In genomic region chr19:44334639-44335038, GRCh38 we compare ENCODE assay signal across 12 cellular contexts. TPM values are rescaled to one million over a fixed set of nuclear protein-coding genes. Genes with fewer than 3 reads are reported as not detected.
A peak's percentile ranks its signal among the peaks of the same experiment; 100 is the strongest.
DNase-seq lines count a peak whose midpoint lies in the region; ATAC-seq, FAIRE-seq and TF ChIP-seq lines count a peak whose summit lies in the region.
"Not testable (repeated sequence)": the region's sequence is repeated elsewhere in the genome, so short reads cannot be mapped to it uniquely, and the experiment has no call there.
"Had no signal": no experiment of that assay in that cellular context is flagged by ENCODE, and none has a peak within 500 bp of the region (broad histone marks: within the 10 kb centered on the region; RNA-seq: fewer than 3 reads in every experiment).

No MANE protein-coding gene starts in this region.

- TF ChIP-seq POLR2A in A549 (IDR thresholded peaks at IDR 0.05; ENCODE audit: low read length); K562 (conservative IDR thresholded peaks at IDR 0.05); HepG2 (IDR thresholded peaks at IDR 0.05; ENCODE audit: insufficient read depth in 1 of 2, low read depth in 2 of 2, low read length in 2 of 2): not testable (repeated sequence)

- 54% methylated on average over 3 of the region's 3 CpGs for WGBS in A549 (ENCODE audit: missing lambda C conversion rate)
- 3% methylated on average over 3 of the region's 3 CpGs for WGBS in K562 (ENCODE audit: insufficient coverage, low coverage, missing lambda C conversion rate)
- 78% methylated on average over 2 of the region's 3 CpGs for WGBS in HepG2 (ENCODE audit: low lambda C conversion rate)

- not testable (repeated sequence) for H2AFZ ChIP-seq in OCI-LY7 (ENCODE audit: low read length); K562 (ENCODE audit: low read depth, low read length); HepG2 (ENCODE audit: low read length)

- not testable (repeated sequence) for H3K27ac ChIP-seq in A549; BLaER1 treated with 17β-estradiol and CSF1 and Interleukin-3, amounts not matched to agents 10 nM and 100 nM; OCI-LY7 (ENCODE audit: low read depth, low read length, poor library complexity, severe bottlenecking); K562 (ENCODE audit: extremely low read depth, low read depth, low read length); HepG2 (ENCODE audit: extremely low read length, insufficient read depth, low read length); subcutaneous abdominal adipose tissue (ENCODE audit: low read depth, low read length)

- ATAC-seq in A549, K562, HepG2: not testable (repeated sequence)

- H3K9me3 ChIP-seq in A549 = peaks cover 90% of the 10 kb centered on the region
- H3K9me3 ChIP-seq in BLaER1 treated with 17β-estradiol and CSF1 and Interleukin-3, amounts not matched to agents 10 nM and 100 nM (replicated peaks in 1 of 11) = peaks cover 80 to 95% (median 86%) of the 10 kb centered on the region in 11 experiments
- not testable (repeated sequence) for H3K9me3 ChIP-seq in OCI-LY7 (ENCODE audit: low read length); K562 (replicated peaks; ENCODE audit: control insufficient read depth, insufficient read depth, low read depth, low read length)
- peaks cover 64% of the 10 kb centered on the region for H3K9me3 ChIP-seq in HepG2 (ENCODE audit: low read length)
- H3K9me3 ChIP-seq in subcutaneous abdominal adipose tissue (ENCODE audit: control insufficient read depth in 5 of 5, low read length in 5 of 5) = peaks cover 24 to 53% (median 44%) of the 10 kb centered on the region in 5 donors

- not testable (repeated sequence) for H3K4me2 ChIP-seq in A549; BLaER1 treated with 17β-estradiol and CSF1 and Interleukin-3, amounts not matched to agents 10 nM and 100 nM; OCI-LY7 (ENCODE audit: low read length); K562 (ENCODE audit: insufficient read depth, low read length); HepG2 (ENCODE audit: low read depth, low read length)

- not testable (repeated sequence) for H3K4me1 ChIP-seq in A549; BLaER1 treated with 17β-estradiol and CSF1 and Interleukin-3, amounts not matched to agents 10 nM and 100 nM; OCI-LY7 (ENCODE audit: insufficient read depth, low read length, poor library complexity, severe bottlenecking); K562 (replicated peaks in 1 of 2; ENCODE audit: control insufficient read depth in 2 of 2, insufficient read depth in 2 of 2, low read length in 2 of 2); HepG2 (ENCODE audit: insufficient read depth, low read length); subcutaneous abdominal adipose tissue (ENCODE audit: control insufficient read depth in 5 of 5, insufficient read depth in 5 of 5, low read length in 5 of 5)

- H4K20me1 ChIP-seq in BLaER1 treated with 17β-estradiol and CSF1 and Interleukin-3, amounts not matched to agents 10 nM and 100 nM; OCI-LY7 (ENCODE audit: insufficient read depth, low read length); K562 (replicated peaks; ENCODE audit: control insufficient read depth, insufficient read depth, low read length); HepG2 (ENCODE audit: insufficient read depth, low read length): not testable (repeated sequence)

- not testable (repeated sequence) for H3K9me1 ChIP-seq in K562 (ENCODE audit: control insufficient read depth, insufficient read depth, low read length)

- not testable (repeated sequence) for H3K9me2 ChIP-seq in OCI-LY7 (ENCODE audit: insufficient read depth, low read length)

- not testable (repeated sequence) for TF ChIP-seq CTCF in A549 (IDR thresholded peaks at IDR 0.05); OCI-LY7 (conservative IDR thresholded peaks at IDR 0.05; ENCODE audit: low read length); K562 (IDR thresholded peaks at IDR 0.05 in 2 of 3, conservative IDR thresholded peaks at IDR 0.05 in 1 of 3; ENCODE audit: insufficient read depth in 2 of 3, low read depth in 1 of 3, low read length in 3 of 3); HepG2 (CRISPR knock-in tag; IDR thresholded peaks at IDR 0.05)

- peaks cover 0 to 16% (median 0%) of the 10 kb centered on the region in 11 experiments; a peak in 5 of 22 replicates for H3K36me3 ChIP-seq in BLaER1 treated with 17β-estradiol and CSF1 and Interleukin-3, amounts not matched to agents 10 nM and 100 nM
- H3K36me3 ChIP-seq in OCI-LY7 (ENCODE audit: insufficient read depth, low read length); K562 (ENCODE audit: control insufficient read depth, insufficient read depth, low read length): not testable (repeated sequence)
- H3K36me3 ChIP-seq in HepG2 (replicated peaks in 1 of 2; ENCODE audit: control insufficient read depth in 1 of 2, insufficient read depth in 2 of 2, low read length in 2 of 2) = peaks cover 15 to 44% of the 10 kb centered on the region in 2 experiments; a peak in 4 of 5 replicates
- H3K36me3 ChIP-seq in subcutaneous abdominal adipose tissue (ENCODE audit: control insufficient read depth in 5 of 5, insufficient read depth in 5 of 5, low read length in 5 of 5) = peaks cover 67 to 90% (median 73%) of the 10 kb centered on the region in 5 donors

- not testable (repeated sequence) for H3K27me3 ChIP-seq in BLaER1 treated with 17β-estradiol and CSF1 and Interleukin-3, amounts not matched to agents 10 nM and 100 nM; K562 (ENCODE audit: control insufficient read depth in 2 of 2, insufficient read depth in 2 of 2, low read length in 2 of 2); HepG2 (ENCODE audit: control insufficient read depth in 1 of 2, insufficient read depth in 2 of 2, low read length in 2 of 2); subcutaneous abdominal adipose tissue (ENCODE audit: control insufficient read depth in 5 of 5, insufficient read depth in 4 of 5, low read length in 5 of 5)

- not testable (repeated sequence) for TF ChIP-seq RAD21 in A549 (conservative IDR thresholded peaks at IDR 0.05 in 1 of 2, IDR thresholded peaks at IDR 0.05 in 1 of 2); K562 (CRISPR knock-in tag; conservative IDR thresholded peaks at IDR 0.05 in 1 of 2, IDR thresholded peaks at IDR 0.05 in 1 of 2); HepG2 (CRISPR knock-in tag; IDR thresholded peaks at IDR 0.05)

- H3K9ac ChIP-seq in BLaER1 treated with 17β-estradiol and CSF1 and Interleukin-3, amounts not matched to agents 10 nM and 100 nM; K562 (ENCODE audit: insufficient read depth in 1 of 2, low read depth in 2 of 2, low read length in 2 of 2); HepG2 (ENCODE audit: insufficient read depth, low read depth, low read length); subcutaneous abdominal adipose tissue (ENCODE audit: low read length in 5 of 5): not testable (repeated sequence)

- POLR2A ChIA-PET in A549 (lab: Yijun Ruan, JAX); OCI-LY7 (lab: Charles Lee); K562 (lab: Yijun Ruan, JAX); HepG2 (lab: Yijun Ruan, JAX): not testable (repeated sequence)

- BruUV-seq in OCI-LY7 (replicated peaks; lab: Mats Ljungman, UMichigan); K562 (replicated peaks; lab: Mats Ljungman, UMichigan); HepG2 (replicated peaks; lab: Mats Ljungman, UMichigan): not testable (repeated sequence)

- in situ Hi-C loops in K562 (cut with MboI); HepG2 (cut with HindIII; ENCODE audit: extremely low pct_ligation_motif_present, low pct_unique_long_range_greater_than_20kb): not testable (repeated sequence)

- not testable (repeated sequence) for DNase-seq in A549 (ENCODE audit: low read depth in 1 of 2, low spot score in 1 of 2); K562 (ENCODE audit: extremely low read depth in 1 of 4, low spot score in 3 of 4); HepG2 (ENCODE audit: low spot score)
- DNase-seq in ELF-1 (ENCODE audit: low read depth, low spot score) = peak; percentile 2
- DNase-seq in OCI-LY7 (ENCODE audit: low spot score) = peak; percentile 4
- peak; percentile 9 for DNase-seq in retina

- not testable (repeated sequence) for H3K4me3 ChIP-seq in A549; OCI-LY7 (ENCODE audit: low read depth, low read length, poor library complexity, severe bottlenecking); K562; HepG2 (replicated peaks in 1 of 3; ENCODE audit: insufficient read depth in 1 of 3, low read depth in 2 of 3, low read length in 3 of 3)
- peak overlapping the region in 7 of 10 experiments; percentile 6 to 41 (median 31); a peak in 7 of 20 replicates for H3K4me3 ChIP-seq in BLaER1 treated with 17β-estradiol and CSF1 and Interleukin-3, amounts not matched to agents 10 nM and 100 nM
- peak overlapping the region in 4 of 5 donors; percentile 23 to 47 (median 44) for H3K4me3 ChIP-seq in subcutaneous abdominal adipose tissue (ENCODE audit: low read depth in 1 of 5, low read length in 5 of 5)

- not testable (repeated sequence) for TF ChIP-seq EP300 in A549 (IDR thresholded peaks at IDR 0.05); K562 (IDR thresholded peaks at IDR 0.05; ENCODE audit: low read length); HepG2 (IDR thresholded peaks at IDR 0.05; ENCODE audit: low read depth in 2 of 2, low read length in 2 of 2); HepG2 (CRISPR knock-in tag; IDR thresholded peaks at IDR 0.05; ENCODE audit: borderline replicate concordance)

- FAIRE-seq in A549 (lab: Jason Lieb, UNC); K562 (lab: Jason Lieb, UNC); HepG2 (lab: Jason Lieb, UNC): not testable (repeated sequence)

- CTCF ChIA-PET in A549 (lab: Yijun Ruan, JAX); OCI-LY7 (lab: Charles Lee; ENCODE audit: unreplicated experiment); K562 (lab: Yijun Ruan, JAX; ENCODE audit: low intra/inter-chr PET ratio); HepG2 (lab: Yijun Ruan, JAX; ENCODE audit: low intra/inter-chr PET ratio, low total read pairs): not testable (repeated sequence)

- not testable (repeated sequence) for H3K79me2 ChIP-seq in OCI-LY7 (ENCODE audit: insufficient read depth, low read depth, low read length); K562 (ENCODE audit: control insufficient read depth, insufficient read depth, low read length); HepG2 (ENCODE audit: insufficient read depth, low read length)

- intact Hi-C loops in OCI-LY7 (cut with micrococcal nuclease; ENCODE audit: unreplicated experiment); K562 (cut with micrococcal nuclease); HepG2 (cut with micrococcal nuclease; ENCODE audit: unreplicated experiment): not testable (repeated sequence)

RNA-seq across cellular contexts. Expression of gene ZNF112, which starts 21.8 kb away (rescaled TPM):
- polyA plus RNA-seq in A549 (2011; rRNA removed) (5.6 and 6.9 TPM in 2 replicates), A549 (2017; fragmentation: RNase III; extraction: RNeasy Plus Mini Kit Qiagen cat#74134 plus additional on column Dnase treatment) (3.3 to 3.5 TPM (median 3.5 TPM) in 3 replicates), K562 (2011; rRNA removed) (0.30 and 0.61 TPM in 2 replicates), K562 (2014; fragmentation: Illumina TruSeq; extraction: Trizol) (0.62 and 0.95 TPM in 2 replicates), K562 (2014; fragmentation: Nextera tagmentation; extraction: Ambion mirVana) (under 1 TPM; 0.21 to 0.31 TPM), K562 (2014; rRNA removed) (0.40 and 0.58 TPM in 2 replicates), HepG2 (2011; rRNA removed) (1.8 and 2.1 TPM in 2 replicates)
- polyA plus RNA-seq in A549 (2012; cell fraction: cytosol; rRNA removed) = 0.44 and 0.48 TPM in 2 replicates
- polyA plus RNA-seq in A549 (2012; cell fraction: nucleus; rRNA removed) = 0.94 and 1.2 TPM in 2 replicates
- 4.9 and 5.4 TPM in 2 replicates for polyA minus RNA-seq in A549 (2011; rRNA and poly(A)+ RNA removed)
- not detected in 2 replicates for total RNA-seq in OCI-LY7 (2014; rRNA removed; shearing (Covaris generic))
- total RNA-seq in OCI-LY7 (2022) (not detected in 2 replicates), K562 (2014; rRNA removed) (0.45 and 0.68 TPM in 2 replicates), K562 (2014; rRNA removed; fragmentation: Illumina TruSeq; extraction: Trizol) (0.84 and 0.89 TPM in 2 replicates), K562 (2015; rRNA removed; fragmentation: Illumina TruSeq; extraction: Trizol) (0.94 and 1.3 TPM in 2 replicates), K562 (2021) (0.40 and 0.58 TPM in 2 replicates), HepG2 (2016; rRNA removed; fragmentation: Illumina TruSeq; extraction: Trizol) (3.6 and 5.4 TPM in 2 replicates)
- 0.53 and 2.6 TPM in 2 replicates for total RNA-seq in K562 (2011; cell fraction: chromatin; rRNA removed; ENCODE audit: low replicate concordance)
- total RNA-seq in K562 (2011; cell fraction: nucleolus; rRNA removed) = 0.67 and 0.79 TPM in 2 replicates
- total RNA-seq in K562 (2011; cell fraction: nucleoplasm; rRNA removed) = 0.99 and 1.6 TPM in 2 replicates
- 0.03 and 0.06 TPM in 2 replicates for polyA plus RNA-seq in K562 (2011; cell fraction: cytosol; rRNA removed)
- polyA plus RNA-seq in K562 (2011; cell fraction: nucleus; rRNA removed) = 0.80 and 1.1 TPM in 2 replicates
- 0.47 and 0.84 TPM in 2 replicates for polyA plus RNA-seq in K562 (2012)
- polyA minus RNA-seq in K562 (2011; rRNA and poly(A)+ RNA removed) = 0.63 and 0.69 TPM in 2 replicates
- not detected in 2 replicates for polyA minus RNA-seq in K562 (2011; cell fraction: cytosol; rRNA and poly(A)+ RNA removed)
- 0.94 and 1.00 TPM in 2 replicates for polyA minus RNA-seq in K562 (2011; cell fraction: nucleus; rRNA and poly(A)+ RNA removed)
- 0.30 and 0.88 TPM in 2 replicates for total RNA-seq in HepG2 (2016; cell fraction: cytosol; rRNA removed; fragmentation: Illumina TruSeq; extraction: Trizol; ENCODE audit: low read depth)
- 3.7 and 5.6 TPM in 2 replicates for total RNA-seq in HepG2 (2016; cell fraction: insoluble cytoplasmic fraction; rRNA removed; fragmentation: Illumina TruSeq; extraction: Trizol)
- 1.2 and 1.6 TPM in 2 replicates for total RNA-seq in HepG2 (2016; cell fraction: membrane; rRNA removed; fragmentation: Illumina TruSeq; extraction: Trizol)
- 7.1 and 7.5 TPM in 2 replicates for total RNA-seq in HepG2 (2016; cell fraction: nucleus; rRNA removed; fragmentation: Illumina TruSeq; extraction: Trizol)
- 0.35 and 0.86 TPM in 2 replicates for polyA plus RNA-seq in HepG2 (2011; cell fraction: cytosol; rRNA removed)
- 2.9 and 4.6 TPM in 2 replicates for polyA plus RNA-seq in HepG2 (2011; cell fraction: nucleus; rRNA removed)
- polyA plus RNA-seq in HepG2 (2012) = 1.9 and 3.0 TPM in 2 replicates
- polyA plus RNA-seq in HepG2 (2016; cell fraction: cytosol; fragmentation: Illumina TruSeq; extraction: Trizol; ENCODE audit: low read depth) = 0.12 and 0.25 TPM in 2 replicates
- 2.3 and 2.7 TPM in 2 replicates for polyA plus RNA-seq in HepG2 (2016; cell fraction: insoluble cytoplasmic fraction; fragmentation: Illumina TruSeq; extraction: Trizol; ENCODE audit: low read depth)
- 0.25 and 0.37 TPM in 2 replicates for polyA plus RNA-seq in HepG2 (2016; cell fraction: membrane; fragmentation: Illumina TruSeq; extraction: Trizol; ENCODE audit: low read depth)
- polyA plus RNA-seq in HepG2 (2016; cell fraction: nucleus; fragmentation: Illumina TruSeq; extraction: Trizol; ENCODE audit: insufficient read depth, low read depth) = 5.2 and 6.6 TPM in 2 replicates
- 1.2 and 1.7 TPM in 2 replicates for polyA minus RNA-seq in HepG2 (2011; rRNA and poly(A)+ RNA removed; ENCODE audit: low replicate concordance)
- polyA minus RNA-seq in HepG2 (2011; cell fraction: cytosol; rRNA and poly(A)+ RNA removed) = 1.2 and 1.4 TPM in 2 replicates
- polyA minus RNA-seq in HepG2 (2011; cell fraction: nucleus; rRNA and poly(A)+ RNA removed) = 20.2 and 24.5 TPM in 2 replicates
- total RNA-seq: CD4-positive, CD25-positive, alpha-beta regulatory T cell had no signal
- polyA plus RNA-seq: CD14-positive monocyte; CD4-positive, alpha-beta memory T cell; CD8-positive, alpha-beta memory T cell had no signal

RNA-seq across cellular contexts. Expression of gene ZNF235, which starts 29.8 kb away (rescaled TPM):
- polyA plus RNA-seq in A549 (2011; rRNA removed) = 7.4 and 8.4 TPM in 2 replicates
- polyA plus RNA-seq in A549 (2012; cell fraction: cytosol; rRNA removed) = 1.3 and 1.6 TPM in 2 replicates
- 3.1 and 5.0 TPM in 2 replicates for polyA plus RNA-seq in A549 (2012; cell fraction: nucleus; rRNA removed)
- 3.8 to 4.9 TPM (median 4.2 TPM) in 3 replicates for polyA plus RNA-seq in A549 (2017; fragmentation: RNase III; extraction: RNeasy Plus Mini Kit Qiagen cat#74134 plus additional on column Dnase treatment)
- polyA minus RNA-seq in A549 (2011; rRNA and poly(A)+ RNA removed) = 6.0 and 8.2 TPM in 2 replicates
- total RNA-seq in OCI-LY7 (2014; rRNA removed; shearing (Covaris generic)) = 5.1 and 7.7 TPM in 2 replicates
- 6.5 and 7.4 TPM in 2 replicates for total RNA-seq in OCI-LY7 (2022)
- 12.2 and 23.4 TPM in 2 replicates for total RNA-seq in K562 (2011; cell fraction: chromatin; rRNA removed; ENCODE audit: low replicate concordance)
- total RNA-seq in K562 (2011; cell fraction: nucleolus; rRNA removed) = 8.7 and 13.0 TPM in 2 replicates
- 11.6 and 17.9 TPM in 2 replicates for total RNA-seq in K562 (2011; cell fraction: nucleoplasm; rRNA removed)
- total RNA-seq in K562 (2014; rRNA removed) = 0.68 and 1.9 TPM in 2 replicates
- 2.4 and 2.5 TPM in 2 replicates for total RNA-seq in K562 (2014; rRNA removed; fragmentation: Illumina TruSeq; extraction: Trizol)
- 2.0 and 2.2 TPM in 2 replicates for total RNA-seq in K562 (2015; rRNA removed; fragmentation: Illumina TruSeq; extraction: Trizol)
- total RNA-seq in K562 (2021) = 1.1 TPM in 2 replicates
- 1.0 and 2.9 TPM in 2 replicates for polyA plus RNA-seq in K562 (2011; rRNA removed)
- 0.58 and 0.61 TPM in 2 replicates for polyA plus RNA-seq in K562 (2011; cell fraction: cytosol; rRNA removed)
- polyA plus RNA-seq in K562 (2011; cell fraction: nucleus; rRNA removed) = 1.9 and 4.9 TPM in 2 replicates
- polyA plus RNA-seq in K562 (2012) = 1.2 and 1.8 TPM in 2 replicates
- 1.1 and 1.7 TPM in 2 replicates for polyA plus RNA-seq in K562 (2014; fragmentation: Illumina TruSeq; extraction: Trizol)
- 1 to 10 TPM in 1 of 2 experiments, under 1 TPM in 1; 0.99 to 1.3 TPM for polyA plus RNA-seq in K562 (2014; fragmentation: Nextera tagmentation; extraction: Ambion mirVana)
- 0.38 and 0.88 TPM in 2 replicates for polyA plus RNA-seq in K562 (2014; rRNA removed)
- 2.7 and 6.8 TPM in 2 replicates for polyA minus RNA-seq in K562 (2011; rRNA and poly(A)+ RNA removed)
- polyA minus RNA-seq in K562 (2011; cell fraction: cytosol; rRNA and poly(A)+ RNA removed) = 1.9 TPM in 1 of 2 replicates, not detected in the other
- polyA minus RNA-seq in K562 (2011; cell fraction: nucleus; rRNA and poly(A)+ RNA removed) = 3.6 and 5.8 TPM in 2 replicates
- 5.5 and 5.9 TPM in 2 replicates for total RNA-seq in HepG2 (2016; rRNA removed; fragmentation: Illumina TruSeq; extraction: Trizol)
- 0.79 and 1.3 TPM in 2 replicates for total RNA-seq in HepG2 (2016; cell fraction: cytosol; rRNA removed; fragmentation: Illumina TruSeq; extraction: Trizol; ENCODE audit: low read depth)
- 6.4 and 7.2 TPM in 2 replicates for total RNA-seq in HepG2 (2016; cell fraction: insoluble cytoplasmic fraction; rRNA removed; fragmentation: Illumina TruSeq; extraction: Trizol)
- total RNA-seq in HepG2 (2016; cell fraction: membrane; rRNA removed; fragmentation: Illumina TruSeq; extraction: Trizol) = 3.3 and 3.5 TPM in 2 replicates
- total RNA-seq in HepG2 (2016; cell fraction: nucleus; rRNA removed; fragmentation: Illumina TruSeq; extraction: Trizol) = 9.6 and 10.6 TPM in 2 replicates
- polyA plus RNA-seq in HepG2 (2011; rRNA removed) = 4.3 and 4.8 TPM in 2 replicates
- 1.3 and 3.3 TPM in 2 replicates for polyA plus RNA-seq in HepG2 (2011; cell fraction: cytosol; rRNA removed)
- polyA plus RNA-seq in HepG2 (2011; cell fraction: nucleus; rRNA removed) = 4.6 and 6.1 TPM in 2 replicates
- 3.5 and 3.6 TPM in 2 replicates for polyA plus RNA-seq in HepG2 (2012)
- 0.54 TPM in 2 replicates for polyA plus RNA-seq in HepG2 (2016; cell fraction: cytosol; fragmentation: Illumina TruSeq; extraction: Trizol; ENCODE audit: low read depth)
- polyA plus RNA-seq in HepG2 (2016; cell fraction: insoluble cytoplasmic fraction; fragmentation: Illumina TruSeq; extraction: Trizol; ENCODE audit: low read depth) = 3.8 and 4.5 TPM in 2 replicates
- polyA plus RNA-seq in HepG2 (2016; cell fraction: membrane; fragmentation: Illumina TruSeq; extraction: Trizol; ENCODE audit: low read depth) = 1.2 and 1.5 TPM in 2 replicates
- 9.6 and 10.9 TPM in 2 replicates for polyA plus RNA-seq in HepG2 (2016; cell fraction: nucleus; fragmentation: Illumina TruSeq; extraction: Trizol; ENCODE audit: insufficient read depth, low read depth)
- 3.8 and 5.7 TPM in 2 replicates for polyA minus RNA-seq in HepG2 (2011; rRNA and poly(A)+ RNA removed; ENCODE audit: low replicate concordance)
- polyA minus RNA-seq in HepG2 (2011; cell fraction: cytosol; rRNA and poly(A)+ RNA removed) = 1.2 and 1.9 TPM in 2 replicates
- polyA minus RNA-seq in HepG2 (2011; cell fraction: nucleus; rRNA and poly(A)+ RNA removed) = 25.9 and 29.5 TPM in 2 replicates
